In genomic region chr7:118502235-118502634, GRCh38 we compare ENCODE assay signal across 28 cellular contexts.
"Had no signal": no experiment of that assay in that cellular context is flagged by ENCODE, and none has a peak within 500 bp of the region (broad histone marks: within the 10 kb centered on the region; RNA-seq: fewer than 3 reads in every experiment).

No MANE protein-coding gene starts in this region.

- H3K4me1 ChIP-seq: breast epithelium, esophagus muscularis mucosa, foreskin keratinocyte, heart left ventricle, right atrium auricular region, uterus had no signal

- H3K4me3 Mint-ChIP-seq: activated B cell treated with CpG ODN at 0.5 μM for 24 hours; activated CD8-positive, alpha-beta T cell treated with anti-CD3 and anti-CD28 coated beads for 36 hours; dendritic cell treated with granulocyte-macrophage colony-stimulating factor and Interleukin-4, amounts not matched to agents 40 ng/mL and 50 ng/mL, for 4 days; natural killer cell; stimulated activated memory B cell treated with anti-CD40 and anti-IgM and Interleukin-4, amounts not matched to agents 10 μg/mL and 1 μg/mL and 100 μg/mL, for 72 hours; stimulated activated naive CD8-positive, alpha-beta T cell treated with anti-CD3 and anti-CD28 coated beads, Interleukin-15, amount 100 ng/mL, for 72 hours; type B pancreatic cell had no signal

- H3K9me3 Mint-ChIP-seq: activated B cell treated with CpG ODN at 0.5 μM for 24 hours; activated T-helper 2 cell treated with anti-CD3 and anti-CD28 coated beads, Interferon-gamma antibody, Interleukin-2, Interleukin-4, amounts not matched to agents 10 μg/mL and 5 μg/mL and 100 μg/mL, durations not matched to agents 14 hours and 24 hours and 36 hours; dendritic cell treated with granulocyte-macrophage colony-stimulating factor and Interleukin-4, amounts not matched to agents 40 ng/mL and 50 ng/mL, for 4 days; type B pancreatic cell had no signal

- H3K9me3 ChIP-seq: breast epithelium, esophagus muscularis mucosa, right atrium auricular region, uterus had no signal

- ATAC-seq: activated CD8-positive, alpha-beta T cell treated with anti-CD3 and anti-CD28 coated beads for 36 hours; activated naive CD4-positive, alpha-beta T cell treated with anti-CD3 and anti-CD28 coated beads, Interleukin-2, amount 50 U/mL, for 72 hours; foreskin keratinocyte; heart left ventricle; left lobe of liver; natural killer cell; stimulated activated memory B cell treated with anti-CD40 and anti-IgM and Interleukin-4, amounts not matched to agents 10 μg/mL and 1 μg/mL and 100 μg/mL, for 72 hours; stimulated activated naive CD8-positive, alpha-beta T cell treated with anti-CD3 and anti-CD28 coated beads, Interleukin-15, amount 100 ng/mL, for 72 hours had no signal

- DNase-seq: activated B cell treated with CpG ODN at 0.5 μM for 24 hours; activated CD4-positive, alpha-beta T cell treated with anti-CD3 and anti-CD28 coated beads, Interleukin-2, amount 50 U/mL, for 1 hour; activated CD8-positive, alpha-beta T cell treated with anti-CD3 and anti-CD28 coated beads for 36 hours; activated naive CD4-positive, alpha-beta T cell; activated T-cell treated with anti-CD3 and anti-CD28 coated beads, Interleukin-2, amount 50 U/mL, for 48 hours; central memory CD4-positive, alpha-beta T cell; foreskin keratinocyte; heart left ventricle; kidney glomerular epithelial cell; mesendoderm; natural killer cell; stimulated activated CD4-positive, alpha-beta T cell treated with anti-CD3 and anti-CD28 coated beads, Interleukin-1b, Interleukin-23, amount 100 ng/mL, for 48 hours; stimulated activated CD4-positive, alpha-beta T cell treated with anti-CD3 and anti-CD28 coated beads, Interleukin-4, amount 100 ng/mL, for 4 hours; stimulated activated CD8-positive, alpha-beta memory T cell treated with anti-CD3 and anti-CD28 coated beads, Interleukin-4, amount 100 ng/mL, for 48 hours; stimulated activated naive CD8-positive, alpha-beta T cell treated with anti-CD3 and anti-CD28 coated beads, Interleukin-15, amount 100 ng/mL, for 72 hours; substantia nigra; uterus had no signal

- H3K36me3 ChIP-seq: breast epithelium, esophagus muscularis mucosa, heart left ventricle, right atrium auricular region, uterus had no signal

- H3K27ac Mint-ChIP-seq: activated B cell treated with CpG ODN at 0.5 μM for 24 hours; activated CD8-positive, alpha-beta T cell treated with anti-CD3 and anti-CD28 coated beads for 36 hours; activated naive CD4-positive, alpha-beta T cell treated with anti-CD3 and anti-CD28 coated beads, Interleukin-2, amount 50 U/mL, for 72 hours; activated T-helper 2 cell treated with anti-CD3 and anti-CD28 coated beads, Interferon-gamma antibody, Interleukin-2, Interleukin-4, amounts not matched to agents 10 μg/mL and 5 μg/mL and 100 μg/mL, durations not matched to agents 14 hours and 24 hours and 36 hours; dendritic cell treated with granulocyte-macrophage colony-stimulating factor and Interleukin-4, amounts not matched to agents 40 ng/mL and 50 ng/mL, for 4 days; natural killer cell; stimulated activated memory B cell treated with anti-CD40 and anti-IgM and Interleukin-4, amounts not matched to agents 10 μg/mL and 1 μg/mL and 100 μg/mL, for 72 hours; type B pancreatic cell had no signal

- H3K27me3 Mint-ChIP-seq: activated B cell treated with CpG ODN at 0.5 μM for 24 hours; activated CD8-positive, alpha-beta T cell treated with anti-CD3 and anti-CD28 coated beads for 36 hours; dendritic cell treated with granulocyte-macrophage colony-stimulating factor and Interleukin-4, amounts not matched to agents 40 ng/mL and 50 ng/mL, for 4 days; stimulated activated memory B cell treated with anti-CD40 and anti-IgM and Interleukin-4, amounts not matched to agents 10 μg/mL and 1 μg/mL and 100 μg/mL, for 72 hours; stimulated activated naive CD8-positive, alpha-beta T cell treated with anti-CD3 and anti-CD28 coated beads, Interleukin-15, amount 100 ng/mL, for 72 hours; type B pancreatic cell had no signal

- H3K4me3 ChIP-seq: breast epithelium, esophagus muscularis mucosa, heart left ventricle, lung, right atrium auricular region, smooth muscle cell, uterus had no signal

- H3K4me2 ChIP-seq: smooth muscle cell had no signal

- H3K27ac ChIP-seq: breast epithelium, esophagus muscularis mucosa, foreskin keratinocyte, heart left ventricle, right atrium auricular region, uterus had no signal

- H3K27me3 ChIP-seq: breast epithelium, esophagus muscularis mucosa, foreskin keratinocyte, heart left ventricle, right atrium auricular region, uterus had no signal

- H3K4me1 Mint-ChIP-seq: activated B cell treated with CpG ODN at 0.5 μM for 24 hours; natural killer cell; stimulated activated memory B cell treated with anti-CD40 and anti-IgM and Interleukin-4, amounts not matched to agents 10 μg/mL and 1 μg/mL and 100 μg/mL, for 72 hours; stimulated activated naive CD8-positive, alpha-beta T cell treated with anti-CD3 and anti-CD28 coated beads, Interleukin-15, amount 100 ng/mL, for 72 hours had no signal

- H3K36me3 Mint-ChIP-seq: activated naive CD4-positive, alpha-beta T cell treated with anti-CD3 and anti-CD28 coated beads, Interleukin-2, amount 50 U/mL, for 72 hours; stimulated activated memory B cell treated with anti-CD40 and anti-IgM and Interleukin-4, amounts not matched to agents 10 μg/mL and 1 μg/mL and 100 μg/mL, for 72 hours; type B pancreatic cell had no signal
